In genomic region chr2:111207892-111208291, GRCh38 we compare ENCODE assay signal across 18 cellular contexts.
DNase-seq lines count a peak whose midpoint lies in the region; ATAC-seq and TF ChIP-seq lines count a peak whose summit lies in the region.
"Had no signal": no experiment of that assay in that cellular context is flagged by ENCODE, and none has a peak within 500 bp of the region (broad histone marks: within the 10 kb centered on the region; RNA-seq: fewer than 3 reads in every experiment).

No MANE protein-coding gene starts in this region.

- DNase-seq in MCF 10A (ENCODE audit: unreplicated experiment) (no peak), breast epithelium (ENCODE audit: low spot score in 2 of 2) (no peak), naive B cell (no peak)
- DNase-seq in CD8-positive, alpha-beta memory T cell, result no peak
- DNase-seq in activated CD8-positive, alpha-beta memory T cell treated with anti-CD3 and anti-CD28 coated beads, Interleukin-2, amount 50 U/mL, for 4 hours, result no peak
- DNase-seq: 8988T, ACHN, GM23248, H7, KBM-7, MM.1S, NCI-H1694, NCI-H2029 treated with DMSO at 0.1 percent for 48 hours, NCI-H2227 treated with DMSO at 0.1 percent for 48 hours, NCI-H526 treated with DMSO at 0.1 percent for 48 hours, Right ventricle myocardium superior had no signal

- H3K4me3 ChIP-seq in breast epithelium, result no peak overlapping the region
- no peak overlapping the region for H3K4me3 ChIP-seq in CD8-positive, alpha-beta memory T cell (ENCODE audit: low read length)
- H3K4me3 ChIP-seq: GM23248 had no signal

- H3K4me1 Mint-ChIP-seq in MCF 10A (ENCODE audit: insufficient read depth, unreplicated experiment) (peaks cover 5% of the 10 kb centered on the region), naive B cell (peaks cover 0 to 2% (median 0%) of the 10 kb centered on the region in 3 donors)
- peaks cover 21% of the 10 kb centered on the region for H3K4me1 Mint-ChIP-seq in dendritic cell treated with granulocyte-macrophage colony-stimulating factor and Interleukin-4, amounts not matched to agents 40 ng/mL and 50 ng/mL, for 4 days (ENCODE audit: low read depth)
- peaks cover 0 to 6% (median 5%) of the 10 kb centered on the region in 3 donors for H3K4me1 Mint-ChIP-seq in CD8-positive, alpha-beta memory T cell

- no peaks in the 10 kb centered on the region for H3K36me3 Mint-ChIP-seq in MCF 10A (ENCODE audit: insufficient read depth, unreplicated experiment)
- no peaks in the 10 kb centered on the region for H3K36me3 Mint-ChIP-seq in dendritic cell treated with granulocyte-macrophage colony-stimulating factor and Interleukin-4, amounts not matched to agents 40 ng/mL and 50 ng/mL, for 4 days (ENCODE audit: low read depth)
- no peaks in the 10 kb centered on the region for H3K36me3 Mint-ChIP-seq in naive B cell
- peaks cover 0 to 9% (median 4%) of the 10 kb centered on the region in 3 donors for H3K36me3 Mint-ChIP-seq in CD8-positive, alpha-beta memory T cell

- TF ChIP-seq CTCF in MCF 10A (IDR thresholded peaks at IDR 0.05; ENCODE audit: unreplicated experiment) (no peak), breast epithelium (IDR thresholded peaks at IDR 0.05) (no peak)

- H3K27me3 Mint-ChIP-seq in MCF 10A (ENCODE audit: insufficient read depth, unreplicated experiment) (no peaks in the 10 kb centered on the region), naive B cell (peaks cover 0 to 3% (median 0%) of the 10 kb centered on the region in 3 donors)
- H3K27me3 Mint-ChIP-seq in dendritic cell treated with granulocyte-macrophage colony-stimulating factor and Interleukin-4, amounts not matched to agents 40 ng/mL and 50 ng/mL, for 4 days, result no peaks in the 10 kb centered on the region
- no peaks in the 10 kb centered on the region for H3K27me3 Mint-ChIP-seq in CD8-positive, alpha-beta memory T cell

- H3K27ac Mint-ChIP-seq in MCF 10A (ENCODE audit: low read depth, unreplicated experiment), result no peak overlapping the region
- H3K27ac Mint-ChIP-seq in dendritic cell treated with granulocyte-macrophage colony-stimulating factor and Interleukin-4, amounts not matched to agents 40 ng/mL and 50 ng/mL, for 4 days, result peak overlapping the region; percentile 40
- peak overlapping the region in 4 of 6 donors; percentile 1 to 22 (median 12) for H3K27ac Mint-ChIP-seq in naive B cell
- H3K27ac Mint-ChIP-seq in CD8-positive, alpha-beta memory T cell, result no peak overlapping the region

- TF ChIP-seq POLR2A in breast epithelium (IDR thresholded peaks at IDR 0.05), result no peak

- H3K9me3 ChIP-seq in breast epithelium, result no peaks in the 10 kb centered on the region
- H3K9me3 ChIP-seq in CD8-positive, alpha-beta memory T cell (ENCODE audit: low read length), result no peaks in the 10 kb centered on the region

- POLR2A ChIA-PET in MCF 10A (lab: Yijun Ruan, JAX), result interaction anchor here (1.4 kb wide), 1 partner anchor 12 kb away, joined by 4 read pairs; no protein-coding TSS in a partner anchor
- POLR2A ChIA-PET in CD8-positive, alpha-beta memory T cell (lab: Charles Lee), result no interaction called here

- H3K9me3 Mint-ChIP-seq in MCF 10A (ENCODE audit: unreplicated experiment), result peaks cover 9% of the 10 kb centered on the region
- H3K9me3 Mint-ChIP-seq in dendritic cell treated with granulocyte-macrophage colony-stimulating factor and Interleukin-4, amounts not matched to agents 40 ng/mL and 50 ng/mL, for 4 days, result no peaks in the 10 kb centered on the region
- H3K9me3 Mint-ChIP-seq in naive B cell, result peaks cover 0 to 9% (median 1%) of the 10 kb centered on the region in 7 donors
- H3K9me3 Mint-ChIP-seq in CD8-positive, alpha-beta memory T cell, result peaks cover 0 to 6% (median 0%) of the 10 kb centered on the region in 5 donors

- no peak overlapping the region for H3K4me3 Mint-ChIP-seq in MCF 10A (ENCODE audit: unreplicated experiment)
- no peak overlapping the region for H3K4me3 Mint-ChIP-seq in dendritic cell treated with granulocyte-macrophage colony-stimulating factor and Interleukin-4, amounts not matched to agents 40 ng/mL and 50 ng/mL, for 4 days
- H3K4me3 Mint-ChIP-seq in naive B cell, result no peak overlapping the region
- H3K4me3 Mint-ChIP-seq in CD8-positive, alpha-beta memory T cell, result no peak overlapping the region

- H3K4me1 ChIP-seq in breast epithelium, result no peaks in the 10 kb centered on the region
- no peaks in the 10 kb centered on the region for H3K4me1 ChIP-seq in CD8-positive, alpha-beta memory T cell (ENCODE audit: insufficient read depth, low read length)

- no peaks in the 10 kb centered on the region for H3K27me3 ChIP-seq in breast epithelium
- H3K27me3 ChIP-seq in CD8-positive, alpha-beta memory T cell (ENCODE audit: insufficient read depth, low read length, poor library complexity, severe bottlenecking), result no peaks in the 10 kb centered on the region

- ATAC-seq in naive B cell (ENCODE audit: low read depth in 2 of 2) (no peak), GM19463 (IDR thresholded peaks at IDR 0.05; ENCODE audit: unreplicated experiment) (no peak)

- CTCF ChIA-PET in MCF 10A (lab: Yijun Ruan, JAX), result no interaction called here
- CTCF ChIA-PET in CD8-positive, alpha-beta memory T cell (lab: Charles Lee), result interaction anchor here (1.1 kb wide), 1 partner anchor 11 kb away, joined by 3 read pairs; no protein-coding TSS in a partner anchor

- BruUV-seq in MCF 10A (replicated peaks; lab: Mats Ljungman, UMichigan), result TSS peak; percentile 21

- intact Hi-C loops in MCF 10A (cut with micrococcal nuclease) (no loop called here), breast epithelium (cut with DNase I; ENCODE audit: low total_unique reads) (no loop called here)
- intact Hi-C loops in dendritic cell treated with granulocyte-macrophage colony-stimulating factor and Interleukin-4, amounts not matched to agents 40 ng/mL and 50 ng/mL, for 4 days (cut with micrococcal nuclease), result no loop called here

- H3K36me3 ChIP-seq in breast epithelium, result no peaks in the 10 kb centered on the region
- H3K36me3 ChIP-seq in CD8-positive, alpha-beta memory T cell (ENCODE audit: insufficient read depth, low read length), result no peaks in the 10 kb centered on the region

- H3K27ac ChIP-seq in breast epithelium, result no peak overlapping the region
- H3K27ac ChIP-seq in CD8-positive, alpha-beta memory T cell (ENCODE audit: low read depth, low read length), result no peak overlapping the region
- H3K27ac ChIP-seq: GM23248 had no signal

Comparison
In these comparisons a context has a peak if more than half of its experiments do, and no peak if none do; other contexts are left out.
1. H3K27ac Mint-ChIP-seq: peak in dendritic cell treated with granulocyte-macrophage colony-stimulating factor and Interleukin-4, amounts not matched to agents 40 ng/mL and 50 ng/mL, for 4 days (single experiment) and naive B cell (4 of 6); none in MCF 10A (single experiment) and CD8-positive, alpha-beta memory T cell (0 of 8).